Comparison of ENCODE assay signal across 24 cellular contexts in genomic region chr9:68797116-68797515, GRCh38.
"Had no signal": no experiment of that assay in that cellular context is flagged by ENCODE, and none has a peak within 500 bp of the region (broad histone marks: within the 10 kb centered on the region; RNA-seq: fewer than 3 reads in every experiment).

No MANE protein-coding gene starts in this region.

- H3K27ac Mint-ChIP-seq: naive thymus-derived CD4-positive, alpha-beta T cell; neural progenitor cell; progenitor cell of endocrine pancreas; stimulated activated naive CD8-positive, alpha-beta T cell treated with anti-CD3 and anti-CD28 coated beads, Interleukin-15, amount 100 ng/mL, for 72 hours had no signal

- H3K4me3 Mint-ChIP-seq: naive thymus-derived CD4-positive, alpha-beta T cell; nephron; neural progenitor cell; stimulated activated naive CD8-positive, alpha-beta T cell treated with anti-CD3 and anti-CD28 coated beads, Interleukin-15, amount 100 ng/mL, for 72 hours had no signal

- H3K4me1 Mint-ChIP-seq: nephron, neural progenitor cell had no signal

- FAIRE-seq: endothelial cell of umbilical vein, islet of Langerhans, small intestine had no signal

- H3K36me3 Mint-ChIP-seq: naive thymus-derived CD4-positive, alpha-beta T cell; neural progenitor cell had no signal

- H3K27me3 Mint-ChIP-seq: progenitor cell of endocrine pancreas had no signal

- DNase-seq: dermis blood vessel endothelial cell; effector memory CD4-positive, alpha-beta T cell; foreskin keratinocyte; heart left ventricle; left cardiac atrium; left lung; mammary epithelial cell; mesendoderm; midbrain; naive thymus-derived CD4-positive, alpha-beta T cell; right lobe of liver; small intestine; stimulated activated CD4-positive, alpha-beta T cell treated with anti-CD3 and anti-CD28 coated beads, Interleukin-15, amount 100 ng/mL, for 24 hours; stimulated activated CD4-positive, alpha-beta T cell treated with anti-CD3 and anti-CD28 coated beads, Interleukin-2, amount 100 ng/mL, for 48 hours; stimulated activated naive CD4-positive, alpha-beta T cell; stimulated activated naive CD8-positive, alpha-beta T cell treated with anti-CD3 and anti-CD28 coated beads, Interleukin-15, amount 100 ng/mL, for 72 hours; transverse colon; upper lobe of right lung had no signal

- H3K9me3 Mint-ChIP-seq: naive thymus-derived CD4-positive, alpha-beta T cell; nephron; neural progenitor cell; stimulated activated naive CD8-positive, alpha-beta T cell treated with anti-CD3 and anti-CD28 coated beads, Interleukin-15, amount 100 ng/mL, for 72 hours had no signal

- ATAC-seq: foreskin keratinocyte; gastroesophageal sphincter; heart left ventricle; left cardiac atrium; left lung; naive thymus-derived CD4-positive, alpha-beta T cell; right lobe of liver; stimulated activated naive CD8-positive, alpha-beta T cell treated with anti-CD3 and anti-CD28 coated beads, Interleukin-15, amount 100 ng/mL, for 72 hours; upper lobe of right lung had no signal
